ENCODE assay signal across 1 cellular context in the genomic region with DNA sequence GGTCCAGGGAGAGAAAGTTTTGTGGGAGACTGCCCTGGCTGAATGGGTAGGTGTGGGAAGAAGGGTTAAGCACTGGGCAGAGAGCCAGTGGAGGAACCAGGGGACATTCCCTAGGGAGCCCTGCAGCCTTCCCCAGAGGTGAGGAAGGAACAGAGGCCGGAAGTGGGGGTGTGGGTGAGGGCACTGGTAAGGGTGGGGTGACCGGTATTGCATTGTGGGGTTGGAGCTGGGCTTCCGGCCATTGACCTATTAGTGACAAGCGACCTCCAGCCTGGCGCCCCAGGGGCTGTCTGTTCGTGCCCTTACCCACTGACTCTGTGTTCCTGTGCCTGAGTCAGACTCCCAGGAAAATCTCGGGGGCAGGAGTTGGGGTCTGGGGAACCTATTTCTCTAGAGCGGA.
A peak's percentile ranks its signal among the peaks of the same experiment; 100 is the strongest.
TF ChIP-seq lines count a peak whose summit lies in the region.

No MANE protein-coding gene starts in this region.

TF ChIP-seq in GM12878, 131 proteins besides CTCF, POLR2A, EP300 and RAD21 (continues in another document):
- TF ChIP-seq, protein P1, sequence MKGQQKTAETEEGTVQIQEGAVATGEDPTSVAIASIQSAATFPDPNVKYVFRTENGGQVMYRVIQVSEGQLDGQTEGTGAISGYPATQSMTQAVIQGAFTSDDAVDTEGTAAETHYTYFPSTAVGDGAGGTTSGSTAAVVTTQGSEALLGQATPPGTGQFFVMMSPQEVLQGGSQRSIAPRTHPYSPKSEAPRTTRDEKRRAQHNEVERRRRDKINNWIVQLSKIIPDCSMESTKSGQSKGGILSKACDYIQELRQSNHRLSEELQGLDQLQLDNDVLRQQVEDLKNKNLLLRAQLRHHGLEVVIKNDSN (IDR thresholded peaks at IDR 0.05; ENCODE audit: borderline replicate concordance, extremely low read length, insufficient read depth, low read depth, low read length) = no peak
- TF ChIP-seq TCF7 (IDR thresholded peaks at IDR 0.05; ENCODE audit: borderline replicate concordance) = no peak
- TF ChIP-seq, protein P2, sequence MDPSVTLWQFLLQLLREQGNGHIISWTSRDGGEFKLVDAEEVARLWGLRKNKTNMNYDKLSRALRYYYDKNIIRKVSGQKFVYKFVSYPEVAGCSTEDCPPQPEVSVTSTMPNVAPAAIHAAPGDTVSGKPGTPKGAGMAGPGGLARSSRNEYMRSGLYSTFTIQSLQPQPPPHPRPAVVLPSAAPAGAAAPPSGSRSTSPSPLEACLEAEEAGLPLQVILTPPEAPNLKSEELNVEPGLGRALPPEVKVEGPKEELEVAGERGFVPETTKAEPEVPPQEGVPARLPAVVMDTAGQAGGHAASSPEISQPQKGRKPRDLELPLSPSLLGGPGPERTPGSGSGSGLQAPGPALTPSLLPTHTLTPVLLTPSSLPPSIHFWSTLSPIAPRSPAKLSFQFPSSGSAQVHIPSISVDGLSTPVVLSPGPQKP (IDR thresholded peaks at IDR 0.05; ENCODE audit: low read depth, low read length) = no peak
- TF ChIP-seq, protein P3, sequence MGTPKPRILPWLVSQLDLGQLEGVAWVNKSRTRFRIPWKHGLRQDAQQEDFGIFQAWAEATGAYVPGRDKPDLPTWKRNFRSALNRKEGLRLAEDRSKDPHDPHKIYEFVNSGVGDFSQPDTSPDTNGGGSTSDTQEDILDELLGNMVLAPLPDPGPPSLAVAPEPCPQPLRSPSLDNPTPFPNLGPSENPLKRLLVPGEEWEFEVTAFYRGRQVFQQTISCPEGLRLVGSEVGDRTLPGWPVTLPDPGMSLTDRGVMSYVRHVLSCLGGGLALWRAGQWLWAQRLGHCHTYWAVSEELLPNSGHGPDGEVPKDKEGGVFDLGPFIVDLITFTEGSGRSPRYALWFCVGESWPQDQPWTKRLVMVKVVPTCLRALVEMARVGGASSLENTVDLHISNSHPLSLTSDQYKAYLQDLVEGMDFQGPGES (IDR thresholded peaks at IDR 0.05) = no peak
- TF ChIP-seq SIN3A (IDR thresholded peaks at IDR 0.05; ENCODE audit: low read depth, low read length) = no peak
- TF ChIP-seq POLR2AphosphoS5 (IDR thresholded peaks at IDR 0.05; ENCODE audit: low read length) = no peak
- TF ChIP-seq SMC3 (IDR thresholded peaks at IDR 0.05; ENCODE audit: borderline replicate concordance, low read length) = no peak
- TF ChIP-seq, protein P4, sequence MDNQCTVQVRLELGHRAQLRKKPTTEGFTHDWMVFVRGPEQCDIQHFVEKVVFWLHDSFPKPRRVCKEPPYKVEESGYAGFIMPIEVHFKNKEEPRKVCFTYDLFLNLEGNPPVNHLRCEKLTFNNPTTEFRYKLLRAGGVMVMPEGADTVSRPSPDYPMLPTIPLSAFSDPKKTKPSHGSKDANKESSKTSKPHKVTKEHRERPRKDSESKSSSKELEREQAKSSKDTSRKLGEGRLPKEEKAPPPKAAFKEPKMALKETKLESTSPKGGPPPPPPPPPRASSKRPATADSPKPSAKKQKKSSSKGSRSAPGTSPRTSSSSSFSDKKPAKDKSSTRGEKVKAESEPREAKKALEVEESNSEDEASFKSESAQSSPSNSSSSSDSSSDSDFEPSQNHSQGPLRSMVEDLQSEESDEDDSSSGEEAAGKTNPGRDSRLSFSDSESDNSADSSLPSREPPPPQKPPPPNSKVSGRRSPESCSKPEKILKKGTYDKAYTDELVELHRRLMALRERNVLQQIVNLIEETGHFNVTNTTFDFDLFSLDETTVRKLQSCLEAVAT (IDR thresholded peaks at IDR 0.05) = no peak
- TF ChIP-seq NRF1 (conservative IDR thresholded peaks at IDR 0.05; ENCODE audit: low read depth, low read length) = no peak
- TF ChIP-seq, protein P5, sequence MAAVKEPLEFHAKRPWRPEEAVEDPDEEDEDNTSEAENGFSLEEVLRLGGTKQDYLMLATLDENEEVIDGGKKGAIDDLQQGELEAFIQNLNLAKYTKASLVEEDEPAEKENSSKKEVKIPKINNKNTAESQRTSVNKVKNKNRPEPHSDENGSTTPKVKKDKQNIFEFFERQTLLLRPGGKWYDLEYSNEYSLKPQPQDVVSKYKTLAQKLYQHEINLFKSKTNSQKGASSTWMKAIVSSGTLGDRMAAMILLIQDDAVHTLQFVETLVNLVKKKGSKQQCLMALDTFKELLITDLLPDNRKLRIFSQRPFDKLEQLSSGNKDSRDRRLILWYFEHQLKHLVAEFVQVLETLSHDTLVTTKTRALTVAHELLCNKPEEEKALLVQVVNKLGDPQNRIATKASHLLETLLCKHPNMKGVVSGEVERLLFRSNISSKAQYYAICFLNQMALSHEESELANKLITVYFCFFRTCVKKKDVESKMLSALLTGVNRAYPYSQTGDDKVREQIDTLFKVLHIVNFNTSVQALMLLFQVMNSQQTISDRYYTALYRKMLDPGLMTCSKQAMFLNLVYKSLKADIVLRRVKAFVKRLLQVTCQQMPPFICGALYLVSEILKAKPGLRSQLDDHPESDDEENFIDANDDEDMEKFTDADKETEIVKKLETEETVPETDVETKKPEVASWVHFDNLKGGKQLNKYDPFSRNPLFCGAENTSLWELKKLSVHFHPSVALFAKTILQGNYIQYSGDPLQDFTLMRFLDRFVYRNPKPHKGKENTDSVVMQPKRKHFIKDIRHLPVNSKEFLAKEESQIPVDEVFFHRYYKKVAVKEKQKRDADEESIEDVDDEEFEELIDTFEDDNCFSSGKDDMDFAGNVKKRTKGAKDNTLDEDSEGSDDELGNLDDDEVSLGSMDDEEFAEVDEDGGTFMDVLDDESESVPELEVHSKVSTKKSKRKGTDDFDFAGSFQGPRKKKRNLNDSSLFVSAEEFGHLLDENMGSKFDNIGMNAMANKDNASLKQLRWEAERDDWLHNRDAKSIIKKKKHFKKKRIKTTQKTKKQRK (IDR thresholded peaks at IDR 0.05; ENCODE audit: low read depth, low read length) = no peak
- TF ChIP-seq, protein P6, sequence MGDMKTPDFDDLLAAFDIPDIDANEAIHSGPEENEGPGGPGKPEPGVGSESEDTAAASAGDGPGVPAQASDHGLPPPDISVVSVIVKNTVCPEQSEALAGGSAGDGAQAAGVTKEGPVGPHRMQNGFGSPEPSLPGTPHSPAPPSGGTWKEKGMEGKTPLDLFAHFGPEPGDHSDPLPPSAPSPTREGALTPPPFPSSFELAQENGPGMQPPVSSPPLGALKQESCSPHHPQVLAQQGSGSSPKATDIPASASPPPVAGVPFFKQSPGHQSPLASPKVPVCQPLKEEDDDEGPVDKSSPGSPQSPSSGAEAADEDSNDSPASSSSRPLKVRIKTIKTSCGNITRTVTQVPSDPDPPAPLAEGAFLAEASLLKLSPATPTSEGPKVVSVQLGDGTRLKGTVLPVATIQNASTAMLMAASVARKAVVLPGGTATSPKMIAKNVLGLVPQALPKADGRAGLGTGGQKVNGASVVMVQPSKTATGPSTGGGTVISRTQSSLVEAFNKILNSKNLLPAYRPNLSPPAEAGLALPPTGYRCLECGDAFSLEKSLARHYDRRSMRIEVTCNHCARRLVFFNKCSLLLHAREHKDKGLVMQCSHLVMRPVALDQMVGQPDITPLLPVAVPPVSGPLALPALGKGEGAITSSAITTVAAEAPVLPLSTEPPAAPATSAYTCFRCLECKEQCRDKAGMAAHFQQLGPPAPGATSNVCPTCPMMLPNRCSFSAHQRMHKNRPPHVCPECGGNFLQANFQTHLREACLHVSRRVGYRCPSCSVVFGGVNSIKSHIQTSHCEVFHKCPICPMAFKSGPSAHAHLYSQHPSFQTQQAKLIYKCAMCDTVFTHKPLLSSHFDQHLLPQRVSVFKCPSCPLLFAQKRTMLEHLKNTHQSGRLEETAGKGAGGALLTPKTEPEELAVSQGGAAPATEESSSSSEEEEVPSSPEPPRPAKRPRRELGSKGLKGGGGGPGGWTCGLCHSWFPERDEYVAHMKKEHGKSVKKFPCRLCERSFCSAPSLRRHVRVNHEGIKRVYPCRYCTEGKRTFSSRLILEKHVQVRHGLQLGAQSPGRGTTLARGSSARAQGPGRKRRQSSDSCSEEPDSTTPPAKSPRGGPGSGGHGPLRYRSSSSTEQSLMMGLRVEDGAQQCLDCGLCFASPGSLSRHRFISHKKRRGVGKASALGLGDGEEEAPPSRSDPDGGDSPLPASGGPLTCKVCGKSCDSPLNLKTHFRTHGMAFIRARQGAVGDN (IDR thresholded peaks at IDR 0.05) = no peak
- no peak for TF ChIP-seq PML (IDR thresholded peaks at IDR 0.05; ENCODE audit: low read length)
- TF ChIP-seq, protein P7, sequence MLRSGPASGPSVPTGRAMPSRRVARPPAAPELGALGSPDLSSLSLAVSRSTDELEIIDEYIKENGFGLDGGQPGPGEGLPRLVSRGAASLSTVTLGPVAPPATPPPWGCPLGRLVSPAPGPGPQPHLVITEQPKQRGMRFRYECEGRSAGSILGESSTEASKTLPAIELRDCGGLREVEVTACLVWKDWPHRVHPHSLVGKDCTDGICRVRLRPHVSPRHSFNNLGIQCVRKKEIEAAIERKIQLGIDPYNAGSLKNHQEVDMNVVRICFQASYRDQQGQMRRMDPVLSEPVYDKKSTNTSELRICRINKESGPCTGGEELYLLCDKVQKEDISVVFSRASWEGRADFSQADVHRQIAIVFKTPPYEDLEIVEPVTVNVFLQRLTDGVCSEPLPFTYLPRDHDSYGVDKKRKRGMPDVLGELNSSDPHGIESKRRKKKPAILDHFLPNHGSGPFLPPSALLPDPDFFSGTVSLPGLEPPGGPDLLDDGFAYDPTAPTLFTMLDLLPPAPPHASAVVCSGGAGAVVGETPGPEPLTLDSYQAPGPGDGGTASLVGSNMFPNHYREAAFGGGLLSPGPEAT (IDR thresholded peaks at IDR 0.05; ENCODE audit: low read depth) = no peak
- TF ChIP-seq MTA3 (IDR thresholded peaks at IDR 0.05; ENCODE audit: borderline replicate concordance, low read length) = no peak
- 0 out of 2 replicates have a peak, but pooled peaks have one; percentile 16 for TF ChIP-seq NR2F1 (conservative IDR thresholded peaks at IDR 0.05)
- TF ChIP-seq, protein P8, sequence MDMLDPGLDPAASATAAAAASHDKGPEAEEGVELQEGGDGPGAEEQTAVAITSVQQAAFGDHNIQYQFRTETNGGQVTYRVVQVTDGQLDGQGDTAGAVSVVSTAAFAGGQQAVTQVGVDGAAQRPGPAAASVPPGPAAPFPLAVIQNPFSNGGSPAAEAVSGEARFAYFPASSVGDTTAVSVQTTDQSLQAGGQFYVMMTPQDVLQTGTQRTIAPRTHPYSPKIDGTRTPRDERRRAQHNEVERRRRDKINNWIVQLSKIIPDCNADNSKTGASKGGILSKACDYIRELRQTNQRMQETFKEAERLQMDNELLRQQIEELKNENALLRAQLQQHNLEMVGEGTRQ (IDR thresholded peaks at IDR 0.05; ENCODE audit: borderline replicate concordance, low read depth, low read length) = no peak
- TF ChIP-seq, protein P9, sequence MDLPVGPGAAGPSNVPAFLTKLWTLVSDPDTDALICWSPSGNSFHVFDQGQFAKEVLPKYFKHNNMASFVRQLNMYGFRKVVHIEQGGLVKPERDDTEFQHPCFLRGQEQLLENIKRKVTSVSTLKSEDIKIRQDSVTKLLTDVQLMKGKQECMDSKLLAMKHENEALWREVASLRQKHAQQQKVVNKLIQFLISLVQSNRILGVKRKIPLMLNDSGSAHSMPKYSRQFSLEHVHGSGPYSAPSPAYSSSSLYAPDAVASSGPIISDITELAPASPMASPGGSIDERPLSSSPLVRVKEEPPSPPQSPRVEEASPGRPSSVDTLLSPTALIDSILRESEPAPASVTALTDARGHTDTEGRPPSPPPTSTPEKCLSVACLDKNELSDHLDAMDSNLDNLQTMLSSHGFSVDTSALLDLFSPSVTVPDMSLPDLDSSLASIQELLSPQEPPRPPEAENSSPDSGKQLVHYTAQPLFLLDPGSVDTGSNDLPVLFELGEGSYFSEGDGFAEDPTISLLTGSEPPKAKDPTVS (IDR thresholded peaks at IDR 0.05; ENCODE audit: low read depth, low read length) = no peak
- TF ChIP-seq YBX1 (IDR thresholded peaks at IDR 0.05) = no peak
- TF ChIP-seq SPI1 (IDR thresholded peaks at IDR 0.05; ENCODE audit: borderline replicate concordance, insufficient read depth, low read depth, low read length) = no peak
- TF ChIP-seq TARDBP (IDR thresholded peaks at IDR 0.05; ENCODE audit: borderline replicate concordance) = no peak
- peak; percentile 59; the same call in 1 of the 2 replicates for TF ChIP-seq GATAD2B (conservative IDR thresholded peaks at IDR 0.05; ENCODE audit: low read depth)
- no peak for TF ChIP-seq CHD4 (IDR thresholded peaks at IDR 0.05)
- TF ChIP-seq FOXK2 (IDR thresholded peaks at IDR 0.05) = no peak
- TF ChIP-seq HDGF (IDR thresholded peaks at IDR 0.05) = no peak
- TF ChIP-seq WRNIP1 (IDR thresholded peaks at IDR 0.05; ENCODE audit: borderline replicate concordance, low read depth, low read length) = no peak
- TF ChIP-seq, protein P10, sequence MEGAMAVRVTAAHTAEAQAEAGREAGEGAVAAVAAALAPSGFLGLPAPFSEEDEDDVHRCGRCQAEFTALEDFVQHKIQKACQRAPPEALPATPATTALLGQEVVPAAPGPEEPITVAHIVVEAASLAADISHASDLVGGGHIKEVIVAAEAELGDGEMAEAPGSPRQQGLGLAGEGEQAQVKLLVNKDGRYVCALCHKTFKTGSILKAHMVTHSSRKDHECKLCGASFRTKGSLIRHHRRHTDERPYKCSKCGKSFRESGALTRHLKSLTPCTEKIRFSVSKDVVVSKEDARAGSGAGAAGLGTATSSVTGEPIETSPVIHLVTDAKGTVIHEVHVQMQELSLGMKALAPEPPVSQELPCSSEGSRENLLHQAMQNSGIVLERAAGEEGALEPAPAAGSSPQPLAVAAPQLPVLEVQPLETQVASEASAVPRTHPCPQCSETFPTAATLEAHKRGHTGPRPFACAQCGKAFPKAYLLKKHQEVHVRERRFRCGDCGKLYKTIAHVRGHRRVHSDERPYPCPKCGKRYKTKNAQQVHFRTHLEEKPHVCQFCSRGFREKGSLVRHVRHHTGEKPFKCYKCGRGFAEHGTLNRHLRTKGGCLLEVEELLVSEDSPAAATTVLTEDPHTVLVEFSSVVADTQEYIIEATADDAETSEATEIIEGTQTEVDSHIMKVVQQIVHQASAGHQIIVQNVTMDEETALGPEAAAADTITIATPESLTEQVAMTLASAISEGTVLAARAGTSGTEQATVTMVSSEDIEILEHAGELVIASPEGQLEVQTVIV (IDR thresholded peaks at IDR 0.05; ENCODE audit: borderline replicate concordance, partially characterized antibody) = no peak
- TF ChIP-seq TAF1 (IDR thresholded peaks at IDR 0.05; ENCODE audit: borderline replicate concordance, low read depth, low read length) = no peak
- TF ChIP-seq, protein P11, sequence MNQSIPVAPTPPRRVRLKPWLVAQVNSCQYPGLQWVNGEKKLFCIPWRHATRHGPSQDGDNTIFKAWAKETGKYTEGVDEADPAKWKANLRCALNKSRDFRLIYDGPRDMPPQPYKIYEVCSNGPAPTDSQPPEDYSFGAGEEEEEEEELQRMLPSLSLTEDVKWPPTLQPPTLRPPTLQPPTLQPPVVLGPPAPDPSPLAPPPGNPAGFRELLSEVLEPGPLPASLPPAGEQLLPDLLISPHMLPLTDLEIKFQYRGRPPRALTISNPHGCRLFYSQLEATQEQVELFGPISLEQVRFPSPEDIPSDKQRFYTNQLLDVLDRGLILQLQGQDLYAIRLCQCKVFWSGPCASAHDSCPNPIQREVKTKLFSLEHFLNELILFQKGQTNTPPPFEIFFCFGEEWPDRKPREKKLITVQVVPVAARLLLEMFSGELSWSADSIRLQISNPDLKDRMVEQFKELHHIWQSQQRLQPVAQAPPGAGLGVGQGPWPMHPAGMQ (IDR thresholded peaks at IDR 0.05; ENCODE audit: borderline replicate concordance) = no peak
